In genomic region chr7:38319873-38320272, GRCh38 we compare ENCODE assay signal across 19 cellular contexts.
DNase-seq lines count a peak whose midpoint lies in the region; ATAC-seq, FAIRE-seq and TF ChIP-seq lines count a peak whose summit lies in the region.
"Had no signal": no experiment of that assay in that cellular context is flagged by ENCODE, and none has a peak within 500 bp of the region (broad histone marks: within the 10 kb centered on the region; RNA-seq: fewer than 3 reads in every experiment).

No MANE protein-coding gene starts in this region.

- H3K79me2 ChIP-seq in H1 (ENCODE audit: control insufficient read depth in 1 of 2, insufficient read depth in 2 of 2, low read length in 2 of 2), result no peaks in the 10 kb centered on the region

- H3K27me3 ChIP-seq in H1 (replicated peaks in 1 of 4; ENCODE audit: control insufficient read depth in 3 of 4, extremely low read depth in 1 of 4, insufficient read depth in 3 of 4, low read length in 3 of 4), result no peaks in the 10 kb centered on the region
- H3K27me3 ChIP-seq: pancreas had no signal

- H3K79me1 ChIP-seq in H1 (ENCODE audit: low read depth, low read length), result no peaks in the 10 kb centered on the region

- H4K8ac ChIP-seq in H1 (ENCODE audit: extremely low read depth, insufficient read depth, low read length), result no peak overlapping the region

- WGBS in H1 (ENCODE audit: extremely low coverage in 1 of 2, insufficient coverage in 1 of 2, insufficient read length in 1 of 2, insufficient replicate concordance in 2 of 2, low coverage in 1 of 2, low lambda C conversion rate in 2 of 2, missing lambda C conversion rate in 1 of 2), 2 experiments, result 58% methylated on average over 2 of the region's 2 CpGs; no CpG with 5 or more reads in 1 of the 2 experiments

- no peak overlapping the region for H2AK5ac ChIP-seq in H1 (ENCODE audit: low read depth, low read length)

- H3K23me2 ChIP-seq in H1 (ENCODE audit: low read depth, low read length), result no peaks in the 10 kb centered on the region

- FAIRE-seq in H1 (lab: Jason Lieb, UNC), result no peak
- FAIRE-seq: pancreas had no signal

- H2BK120ac ChIP-seq in H1 (replicated peaks; ENCODE audit: low read depth, low read length), result no peak overlapping the region

- no peaks in the 10 kb centered on the region for H3K9me3 Mint-ChIP-seq in stimulated activated naive CD8-positive, alpha-beta T cell treated with anti-CD3 and anti-CD28 coated beads, Interleukin-15, Interleukin-2, amounts not matched to agents 100 ng/mL and 50 ng/mL, for 24 hours
- H3K9me3 Mint-ChIP-seq: nephron had no signal

- DNase-seq in stimulated activated naive CD8-positive, alpha-beta T cell treated with anti-CD3 and anti-CD28 coated beads, Interleukin-15, Interleukin-2, amounts not matched to agents 100 U/mL and 50 U/mL, for 24 hours, result no peak
- no peak for DNase-seq in H1 (ENCODE audit: low read depth in 1 of 2, low spot score in 2 of 2)
- no peak for DNase-seq in putamen (ENCODE audit: low spot score)
- no peak for DNase-seq in foreskin melanocyte
- DNase-seq: cerebellar nuclear complex, DMS79 treated with DMSO at 0.1 percent for 48 hours, KBM-7, NCI-H2171 treated with DMSO at 0.1 percent for 48 hours, NCI-H526, pancreas, RPMI8226, WERI-Rb-1 had no signal

- no peaks in the 10 kb centered on the region for H3K27me3 Mint-ChIP-seq in stimulated activated naive CD8-positive, alpha-beta T cell treated with anti-CD3 and anti-CD28 coated beads, Interleukin-15, Interleukin-2, amounts not matched to agents 100 ng/mL and 50 ng/mL, for 24 hours

- no peak overlapping the region for H3K4me2 ChIP-seq in H1 (ENCODE audit: insufficient read depth in 1 of 2, low read depth in 2 of 2, low read length in 2 of 2)

- no peak overlapping the region for H3K56ac ChIP-seq in H1 (replicated peaks; ENCODE audit: insufficient read length, low read depth, low read length)

- H3K27ac ChIP-seq in VCaP, result peak overlapping the region; percentile 100
- H3K27ac ChIP-seq in H1 (ENCODE audit: low read depth, low read length), result no peak overlapping the region
- H3K27ac ChIP-seq: pancreas, SK-N-MC, WERI-Rb-1 had no signal

- H3K9ac ChIP-seq in H1 (replicated peaks in 1 of 4; ENCODE audit: extremely low read depth in 1 of 4, low read depth in 3 of 4, low read length in 3 of 4), result no peak overlapping the region

- CTCF ChIA-PET in H1 (lab: Charles Lee; ENCODE audit: partially characterized antibody), result interaction anchor here (0.6 to 8.4 kb wide), 21 partner anchors 10 to 292 kb away, joined by 3 to 76 read pairs (median 6); partner anchors contain the start of gene TARP

- no peaks in the 10 kb centered on the region for H4K20me1 ChIP-seq in H1 (replicated peaks in 1 of 2; ENCODE audit: control insufficient read depth in 1 of 2, insufficient read depth in 2 of 2, low read length in 2 of 2)

- H3K23ac ChIP-seq in H1 (ENCODE audit: insufficient read length), result no peak overlapping the region

- no peak for TF ChIP-seq EP300 in H1 (IDR thresholded peaks at IDR 0.05; ENCODE audit: borderline replicate concordance in 1 of 2, low read depth in 2 of 2, low read length in 2 of 2)

- TF ChIP-seq RAD21 in H1 (IDR thresholded peaks at IDR 0.05 in 1 of 2, conservative IDR thresholded peaks at IDR 0.05 in 1 of 2; ENCODE audit: low read depth in 2 of 2, low read length in 2 of 2), result no peak

- peaks cover 0 to 4% (median under 1%) of the 10 kb centered on the region in 4 experiments; a peak in 2 of 7 replicates for H3K4me1 ChIP-seq in H1 (replicated peaks in 1 of 4; ENCODE audit: control insufficient read depth in 3 of 4, insufficient read depth in 4 of 4, low read length in 3 of 4)
- H3K4me1 ChIP-seq: pancreas had no signal

- no peak overlapping the region for H3K4ac ChIP-seq in H1 (replicated peaks; ENCODE audit: insufficient read length, low read depth, low read length)

- peak overlapping the region; percentile 74 for H2AFZ ChIP-seq in H1 (ENCODE audit: low read length)

- no peaks in the 10 kb centered on the region for H3K36me3 Mint-ChIP-seq in stimulated activated naive CD8-positive, alpha-beta T cell treated with anti-CD3 and anti-CD28 coated beads, Interleukin-15, Interleukin-2, amounts not matched to agents 100 ng/mL and 50 ng/mL, for 24 hours (ENCODE audit: low read depth)

- no peaks in the 10 kb centered on the region for H3K9me3 ChIP-seq in H1 (ENCODE audit: insufficient read depth in 2 of 2, low read depth in 1 of 2, low read length in 1 of 2)
- H3K9me3 ChIP-seq: pancreas had no signal

- no peak overlapping the region for H2BK15ac ChIP-seq in H1 (ENCODE audit: low read length)

- H4K91ac ChIP-seq in H1 (replicated peaks; ENCODE audit: insufficient read length, low read length), result no peak overlapping the region

- peak overlapping the region; percentile 79 for H3K27ac Mint-ChIP-seq in stimulated activated naive CD8-positive, alpha-beta T cell treated with anti-CD3 and anti-CD28 coated beads, Interleukin-15, Interleukin-2, amounts not matched to agents 100 ng/mL and 50 ng/mL, for 24 hours
- H3K27ac Mint-ChIP-seq: nephron had no signal

- no peak for ATAC-seq in stimulated activated naive CD8-positive, alpha-beta T cell treated with anti-CD3 and anti-CD28 coated beads, Interleukin-15, Interleukin-2, amounts not matched to agents 100 U/mL and 50 U/mL, for 24 hours
- no peak for ATAC-seq in GM21526 (IDR thresholded peaks at IDR 0.05; ENCODE audit: low FRiP score, unreplicated experiment)
- ATAC-seq: left lobe of liver, pancreas, sciatic nerve had no signal

- POLR2A ChIA-PET in H1 (lab: Charles Lee; ENCODE audit: partially characterized antibody), result interaction anchor here (0.8 to 1.5 kb wide), 2 partner anchors 11 to 19 kb away, joined by 3 to 5 read pairs; no protein-coding TSS in a partner anchor

- TF ChIP-seq CTCF in VCaP (conservative IDR thresholded peaks at IDR 0.05), result no peak
- TF ChIP-seq CTCF in H1 (IDR thresholded peaks at IDR 0.05; ENCODE audit: control extremely low read depth in 1 of 3, insufficient read depth in 1 of 3, low read depth in 1 of 3, low read length in 3 of 3), result no peak

- no peak overlapping the region for H2BK20ac ChIP-seq in H1 (ENCODE audit: low read length)

- no peak overlapping the region for H3K14ac ChIP-seq in H1 (ENCODE audit: insufficient read length)

- no peaks in the 10 kb centered on the region for H3K36me3 ChIP-seq in H1 (ENCODE audit: control insufficient read depth in 2 of 4, insufficient read depth in 4 of 4, low read length in 3 of 4)
- H3K36me3 ChIP-seq: pancreas, WERI-Rb-1 had no signal

- H3K18ac ChIP-seq in H1 (ENCODE audit: extremely low read depth, low read length), result no peak overlapping the region

- TF ChIP-seq POLR2A in H1 (IDR thresholded peaks at IDR 0.05; ENCODE audit: control extremely low read depth in 1 of 2, low read depth in 2 of 2, low read length in 2 of 2), result no peak

- no peak overlapping the region for H3K4me3 ChIP-seq in H1 (ENCODE audit: extremely low read depth in 1 of 4, insufficient read depth in 2 of 4, low read depth in 3 of 4, low read length in 4 of 4)
- H3K4me3 ChIP-seq: pancreas, SK-N-MC had no signal

- 0 out of 2 replicates have a peak overlapping the region, but pooled peaks have one; percentile 6 for H2BK12ac ChIP-seq in H1 (ENCODE audit: low read depth, low read length)

- peaks cover 34% of the 10 kb centered on the region for H3K4me1 Mint-ChIP-seq in stimulated activated naive CD8-positive, alpha-beta T cell treated with anti-CD3 and anti-CD28 coated beads, Interleukin-15, Interleukin-2, amounts not matched to agents 100 ng/mL and 50 ng/mL, for 24 hours (ENCODE audit: low read depth)

- H2BK5ac ChIP-seq in H1 (ENCODE audit: low read depth, low read length), result no peak overlapping the region

- peak overlapping the region; percentile 71 for H3K4me3 Mint-ChIP-seq in stimulated activated naive CD8-positive, alpha-beta T cell treated with anti-CD3 and anti-CD28 coated beads, Interleukin-15, Interleukin-2, amounts not matched to agents 100 ng/mL and 50 ng/mL, for 24 hours
- H3K4me3 Mint-ChIP-seq: nephron had no signal

- H4K5ac ChIP-seq in H1 (ENCODE audit: insufficient read length, low read depth, low read length), result no peak overlapping the region

TF ChIP-seq in H1, 55 proteins besides CTCF, POLR2A, EP300 and RAD21 (continues in another document):
- TF ChIP-seq BCL11A (IDR thresholded peaks at IDR 0.05; ENCODE audit: low read depth in 2 of 2, low read length in 2 of 2) (no peak), SAP30 (IDR thresholded peaks at IDR 0.05; ENCODE audit: insufficient read depth, insufficient replicate concordance, low read length) (no peak)
